In the genomic region with DNA sequence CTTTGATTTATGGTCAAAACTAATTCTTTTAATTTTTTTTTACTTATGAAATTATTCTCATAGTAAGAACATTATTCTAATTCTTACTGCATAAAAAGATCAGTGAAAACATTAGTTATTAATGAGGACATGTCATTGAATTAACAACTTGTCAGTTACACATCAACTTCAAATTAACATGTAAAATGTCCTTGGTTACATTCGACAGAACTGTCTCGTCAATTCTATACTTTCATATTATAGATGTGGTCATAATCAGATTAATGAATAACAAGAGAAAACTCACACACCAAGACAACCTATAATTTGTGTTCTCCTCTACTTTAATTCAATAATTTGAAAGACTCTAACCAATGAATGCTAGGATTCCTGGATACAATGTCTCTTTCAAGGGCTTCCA, we compare ENCODE assay signal across 14 cellular contexts.
"Had no signal": no experiment of that assay in that cellular context is flagged by ENCODE, and none has a peak within 500 bp of the region (broad histone marks: within the 10 kb centered on the region; RNA-seq: fewer than 3 reads in every experiment).

No MANE protein-coding gene starts in this region.

- H3K27me3 ChIP-seq: colonic mucosa, right atrium auricular region, tibial artery, uterus had no signal

- DNase-seq: activated CD4-positive, alpha-beta T cell treated with anti-CD3 and anti-CD28 coated beads, Interleukin-2, amount 50 U/mL, for 1 hour; activated naive CD4-positive, alpha-beta T cell; activated naive CD8-positive, alpha-beta T cell treated with anti-CD3 and anti-CD28 coated beads, Interleukin-2, amount 10 ng/mL, durations not matched to agents 7 days and 5 days; central memory CD4-positive, alpha-beta T cell; colonic mucosa; kidney glomerular epithelial cell; mesenchymal stem cell; naive thymus-derived CD8-positive, alpha-beta T cell; stimulated activated CD4-positive, alpha-beta T cell treated with anti-CD3 and anti-CD28 coated beads, Interleukin-2, amount 100 ng/mL, for 48 hours; stimulated activated naive B cell treated with anti-CD40 and anti-IgM and Interleukin-4, amounts not matched to agents 10 μg/mL and 1 μg/mL and 100 μg/mL, for 72 hours; tibial artery; uterus had no signal

- H3K27ac ChIP-seq: colonic mucosa, right atrium auricular region, uterus had no signal

- ATAC-seq: esophagus mucosa; naive thymus-derived CD8-positive, alpha-beta T cell; stimulated activated naive B cell treated with anti-CD40 and anti-IgM and Interleukin-4, amounts not matched to agents 10 μg/mL and 1 μg/mL and 100 μg/mL, for 72 hours had no signal

- H3K36me3 ChIP-seq: colonic mucosa, right atrium auricular region, uterus had no signal

- H3K9me3 ChIP-seq: colonic mucosa, right atrium auricular region, tibial artery, uterus had no signal

- H3K4me1 ChIP-seq: colonic mucosa, right atrium auricular region, uterus had no signal

- H3K4me3 ChIP-seq: colonic mucosa, right atrium auricular region, tibial artery, uterus had no signal
